ENCODE assay signal across 9 cellular contexts in the genomic region with DNA sequence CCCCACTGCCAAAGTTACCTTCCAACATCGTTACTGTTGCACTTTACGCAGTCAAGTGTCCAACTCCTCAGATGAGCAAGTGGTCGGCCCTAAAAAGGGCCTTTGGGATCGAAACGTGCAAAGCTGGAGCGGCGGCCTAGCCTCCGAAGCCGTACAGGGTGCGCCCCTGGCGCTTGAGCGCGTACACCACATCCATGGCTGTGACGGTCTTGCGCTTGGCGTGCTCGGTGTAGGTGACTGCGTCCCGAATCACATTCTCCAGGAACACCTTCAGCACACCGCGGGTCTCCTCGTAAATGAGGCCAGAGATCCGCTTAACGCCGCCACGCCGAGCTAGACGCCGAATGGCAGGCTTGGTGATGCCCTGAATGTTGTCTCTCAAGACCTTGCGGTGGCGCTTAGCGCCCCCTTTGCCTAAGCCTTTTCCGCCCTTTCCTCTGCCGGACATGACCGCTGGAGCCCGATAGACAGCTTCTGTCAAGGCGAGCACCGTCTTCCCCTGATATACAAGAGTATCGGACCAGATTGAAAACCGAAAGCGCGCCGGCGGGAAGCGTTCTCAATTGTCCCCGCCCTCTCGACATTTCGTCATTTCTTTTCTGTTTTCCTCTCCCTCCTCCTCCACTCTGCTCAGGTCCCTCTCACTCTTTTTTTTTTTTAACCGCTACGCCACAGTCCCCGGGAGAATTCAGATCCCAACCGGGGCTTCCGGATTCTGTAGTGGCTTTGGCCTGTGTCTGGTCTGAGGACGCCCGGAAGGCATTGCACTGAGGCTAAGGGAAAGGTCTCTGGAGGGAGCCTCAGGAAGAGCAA. TPM values are rescaled to one million over a fixed set of nuclear protein-coding genes. Genes with fewer than 3 reads are reported as not detected.
DNase-seq lines count a peak whose midpoint lies in the region; ATAC-seq and TF ChIP-seq lines count a peak whose summit lies in the region.
"Not testable (repeated sequence)": the region's sequence is repeated elsewhere in the genome, so short reads cannot be mapped to it uniquely, and the experiment has no call there.
"Had no signal": no experiment of that assay in that cellular context is flagged by ENCODE, and none has a peak within 500 bp of the region (broad histone marks: within the 10 kb centered on the region; RNA-seq: fewer than 3 reads in every experiment).

No MANE protein-coding gene starts in this region.

- not testable (repeated sequence) for H3K9me2 ChIP-seq in HCT116 (ENCODE audit: insufficient read depth)

- not testable (repeated sequence) for DNase-seq in HCT116 (ENCODE audit: low read depth, low spot score); left lung; upper lobe of left lung

- not testable (repeated sequence) for H3K4me1 Mint-ChIP-seq in activated T-helper 17 cell treated with anti-CD3 and anti-CD28 coated beads, Interleukin-2, amount 50 U/mL, for 72 hours

- not testable (repeated sequence) for H3K4me3 ChIP-seq in HCT116 (replicated peaks in 1 of 2; ENCODE audit: low read depth in 1 of 2, low read length in 2 of 2); left lung; upper lobe of left lung

- H3K27ac Mint-ChIP-seq in activated T-helper 17 cell treated with anti-CD3 and anti-CD28 coated beads, Interleukin-2, amount 50 U/mL, for 72 hours: not testable (repeated sequence)

- H3K79me2 ChIP-seq in HCT116 (ENCODE audit: insufficient read depth, low read length): not testable (repeated sequence)

- not testable (repeated sequence) for H3K27me3 ChIP-seq in HCT116 (ENCODE audit: insufficient read depth, low read length); left lung; upper lobe of left lung

- BruUV-seq in HCT116 (replicated peaks; lab: Mats Ljungman, UMichigan): not testable (repeated sequence)

- POLR2A ChIA-PET in HCT116 (lab: Charles Lee): not testable (repeated sequence)

- H3K9me3 ChIP-seq in HCT116 (ENCODE audit: control insufficient read depth in 1 of 2, insufficient read depth in 1 of 2, low read depth in 1 of 2, low read length in 2 of 2); left lung; upper lobe of left lung: not testable (repeated sequence)

- not testable (repeated sequence) for H3K9ac ChIP-seq in HCT116 (ENCODE audit: low read length)

- H4K20me1 ChIP-seq in HCT116 (ENCODE audit: insufficient read depth): not testable (repeated sequence)

- not testable (repeated sequence) for H3K9me3 Mint-ChIP-seq in activated T-helper 17 cell treated with anti-CD3 and anti-CD28 coated beads, Interleukin-2, amount 50 U/mL, for 72 hours

- TF ChIP-seq CTCF in HCT116 (IDR thresholded peaks at IDR 0.05 in 2 of 3, conservative IDR thresholded peaks at IDR 0.05 in 1 of 3; ENCODE audit: borderline replicate concordance in 1 of 3, insufficient read depth in 1 of 3, low read depth in 2 of 3, low read length in 2 of 3); left lung (IDR thresholded peaks at IDR 0.05); upper lobe of left lung (IDR thresholded peaks at IDR 0.05): not testable (repeated sequence)

- CTCF ChIA-PET in HCT116 (lab: Charles Lee): not testable (repeated sequence)

- not testable (repeated sequence) for TF ChIP-seq EP300 in upper lobe of left lung (IDR thresholded peaks at IDR 0.05)

- H3K36me3 ChIP-seq in HCT116 (ENCODE audit: control insufficient read depth in 1 of 2, insufficient read depth in 2 of 2, low read length in 2 of 2); left lung; upper lobe of left lung: not testable (repeated sequence)

- H3K27me3 Mint-ChIP-seq in activated T-helper 17 cell treated with anti-CD3 and anti-CD28 coated beads, Interleukin-2, amount 50 U/mL, for 72 hours: not testable (repeated sequence)

- intact Hi-C loops in HCT116 (cut with micrococcal nuclease); left lung (cut with DNase I): not testable (repeated sequence)

- H2AFZ ChIP-seq in HCT116 (ENCODE audit: low read depth, low read length, poor library complexity, severe bottlenecking): not testable (repeated sequence)

- H3K4me2 ChIP-seq in HCT116 (ENCODE audit: low read length): not testable (repeated sequence)

- no CpG with 5 or more reads among the region's 55 CpGs for WGBS in upper lobe of left lung, 2 donors

- not testable (repeated sequence) for TF ChIP-seq POLR2A in HCT116 (IDR thresholded peaks at IDR 0.05; ENCODE audit: borderline replicate concordance, extremely low read depth, insufficient read depth, insufficient read length); upper lobe of left lung (IDR thresholded peaks at IDR 0.05)

- TF ChIP-seq RAD21 in HCT116 (IDR thresholded peaks at IDR 0.05; ENCODE audit: low read depth): not testable (repeated sequence)

- not testable (repeated sequence) for H3K4me3 Mint-ChIP-seq in activated T-helper 17 cell treated with anti-CD3 and anti-CD28 coated beads, Interleukin-2, amount 50 U/mL, for 72 hours

- not testable (repeated sequence) for H3K27ac ChIP-seq in HCT116 (ENCODE audit: low read depth, low read length); left lung; upper lobe of left lung

- RAD21 ChIA-PET in HCT116 (lab: Charles Lee; ENCODE audit: low non-redundant PET in 1 of 2, low total read pairs in 2 of 2, uncharacterized antibody in 2 of 2, unreplicated experiment in 2 of 2): not testable (repeated sequence)

- not testable (repeated sequence) for H3K36me3 Mint-ChIP-seq in activated T-helper 17 cell treated with anti-CD3 and anti-CD28 coated beads, Interleukin-2, amount 50 U/mL, for 72 hours (ENCODE audit: low read depth)

- not testable (repeated sequence) for H3K4me1 ChIP-seq in HCT116 (ENCODE audit: control insufficient read depth in 1 of 2, insufficient read depth in 2 of 2, low read length in 2 of 2); left lung; upper lobe of left lung

- ATAC-seq in GM18517 (IDR thresholded peaks at IDR 0.05; ENCODE audit: unreplicated experiment): peak; percentile 53
- peak; percentile 60 for ATAC-seq in GM19452 (IDR thresholded peaks at IDR 0.05; ENCODE audit: unreplicated experiment)
- ATAC-seq in HCT116: peak; percentile 73
- ATAC-seq in HG03060 (IDR thresholded peaks at IDR 0.05; ENCODE audit: low read depth, unreplicated experiment): peak; percentile 54
- ATAC-seq in HG03521 (IDR thresholded peaks at IDR 0.05; ENCODE audit: unreplicated experiment): peak; percentile 55
- peak; percentile 83 for ATAC-seq in activated T-helper 17 cell treated with anti-CD3 and anti-CD28 coated beads, Interleukin-2, amount 50 U/mL, for 72 hours (replicated peaks)
- peak; percentile 82 for ATAC-seq in left lung
- peak; percentile 94 to 95 for ATAC-seq in upper lobe of left lung (ENCODE audit: low FRiP score in 2 of 2)

RNA-seq across cellular contexts. Expression of a gene that starts 38.5 kb away (rescaled TPM):
- total RNA-seq in HCT116 (2021; ENCODE audit: unreplicated experiment) (20.4 TPM), left lung (10 to 100 TPM; 11.4 to 13.1 TPM), upper lobe of left lung (10 to 100 TPM; 11.1 to 23.0 (median 14.5) TPM)
- polyA plus RNA-seq in HCT116 (2012): 21.2 and 22.9 TPM in 2 replicates
- total RNA-seq in activated T-helper 17 cell treated with anti-CD3 and anti-CD28 coated beads, Interleukin-2, amount 50 U/mL, for 72 hours: 10 to 100 TPM; 23.1 to 26.7 TPM

RNA-seq across cellular contexts. Expression of a gene that starts 56.8 kb away (rescaled TPM):
- total RNA-seq in HCT116 (2021; ENCODE audit: unreplicated experiment): 0.15 TPM
- 0.05 TPM in 1 of 2 replicates, not detected in the other for polyA plus RNA-seq in HCT116 (2012)
- 1 to 10 TPM; 5.8 to 7.5 TPM for total RNA-seq in activated T-helper 17 cell treated with anti-CD3 and anti-CD28 coated beads, Interleukin-2, amount 50 U/mL, for 72 hours
- 1 to 10 TPM; 3.3 to 3.4 TPM for total RNA-seq in left lung
- total RNA-seq in upper lobe of left lung: 1 to 10 TPM in 3 of 6 donors, under 1 TPM in 3; 0.44 to 1.6 (median 0.98) TPM
- total RNA-seq: MCF 10A had no signal
